18 cellular contexts compared by ENCODE assay signal in genomic region chr5:62593331-62593730, GRCh38. TPM values are rescaled to one million over a fixed set of nuclear protein-coding genes. Genes with fewer than 3 reads are reported as not detected.
DNase-seq lines count a peak whose midpoint lies in the region; ATAC-seq and TF ChIP-seq lines count a peak whose summit lies in the region.
"Had no signal": no experiment of that assay in that cellular context is flagged by ENCODE, and none has a peak within 500 bp of the region (broad histone marks: within the 10 kb centered on the region; RNA-seq: fewer than 3 reads in every experiment).

No MANE protein-coding gene starts in this region.

- no peak overlapping the region for H3K4ac ChIP-seq in IMR-90 (ENCODE audit: low read depth, low read length)

- POLR2A ChIA-PET in IMR-90 (lab: Charles Lee; ENCODE audit: unreplicated experiment) = no interaction called here

- no peak for TF ChIP-seq CTCF in Calu3 (IDR thresholded peaks at IDR 0.05; ENCODE audit: unreplicated experiment)
- TF ChIP-seq CTCF in IMR-90 (conservative IDR thresholded peaks at IDR 0.05; ENCODE audit: low read depth, low read length) = no peak
- TF ChIP-seq CTCF in endothelial cell (IDR thresholded peaks at IDR 0.05; ENCODE audit: unreplicated experiment) = no peak

- WGBS in IMR-90 (ENCODE audit: extremely low coverage in 2 of 2, insufficient read length in 1 of 2), 2 experiments = no CpG with 5 or more reads among the region's 1 CpG

- no peaks in the 10 kb centered on the region for H3K9me3 Mint-ChIP-seq in Calu3 (ENCODE audit: low read depth, unreplicated experiment)
- no peaks in the 10 kb centered on the region for H3K9me3 Mint-ChIP-seq in endothelial cell (ENCODE audit: unreplicated experiment)
- H3K9me3 Mint-ChIP-seq in activated CD4-positive, alpha-beta T cell treated with anti-CD3 and anti-CD28 coated beads, Interleukin-2, amount 10 ng/mL, durations not matched to agents 24 days and 14 days = peaks cover 9% of the 10 kb centered on the region
- no peaks in the 10 kb centered on the region for H3K9me3 Mint-ChIP-seq in activated naive CD8-positive, alpha-beta T cell treated with anti-CD3 and anti-CD28 coated beads for 36 hours
- H3K9me3 Mint-ChIP-seq: CD4-positive, CD25-positive, alpha-beta regulatory T cell; neural crest cell had no signal

- no peak overlapping the region for H3K4me2 ChIP-seq in IMR-90 (ENCODE audit: low read depth, low read length)

- H3K56ac ChIP-seq in IMR-90 (ENCODE audit: extremely low read depth, insufficient read depth, low read length) = no peak overlapping the region

- intact Hi-C loops in Calu3 (cut with micrococcal nuclease; ENCODE audit: unreplicated experiment) (no loop called here), IMR-90 (cut with micrococcal nuclease) (no loop called here)
- intact Hi-C loops in activated CD4-positive, alpha-beta T cell treated with anti-CD3 and anti-CD28 coated beads, Interleukin-2, amount 10 ng/mL, durations not matched to agents 24 days and 14 days (cut with micrococcal nuclease) = no loop called here

- no peaks in the 10 kb centered on the region for H3K27me3 ChIP-seq in IMR-90 (ENCODE audit: control insufficient read depth, insufficient read depth, low read length)
- H3K27me3 ChIP-seq: cardiac muscle cell, testis had no signal

- DNase-seq in Calu3 (no peak), IMR-90 (peak; percentile 52), endothelial cell (ENCODE audit: low spot score) (no peak), myocyte (ENCODE audit: low read depth) (peak; percentile 24), NCI-H82 (lab: John Stamatoyannopoulos, UW) (no peak)
- no peak for DNase-seq in activated CD4-positive, alpha-beta T cell treated with anti-CD3 and anti-CD28 coated beads, Interleukin-2, amount 10 ng/mL, durations not matched to agents 24 days and 14 days
- no peak for DNase-seq in activated naive CD8-positive, alpha-beta T cell treated with anti-CD3 and anti-CD28 coated beads for 36 hours
- DNase-seq: CD4-positive, CD25-positive, alpha-beta regulatory T cell; DND-41; effector CD8-positive, alpha-beta T cell; lower lobe of right lung; NCI-H2081 treated with DMSO at 0.1 percent for 48 hours; NCI-H774; testis had no signal

- no peak overlapping the region for H4K91ac ChIP-seq in IMR-90 (ENCODE audit: insufficient read depth, low read depth, low read length)

- in situ Hi-C loops in IMR-90 (cut with MboI; ENCODE audit: low sequenced_read_pairs) = no loop called here

- H4K5ac ChIP-seq in IMR-90 (ENCODE audit: low read depth, low read length) = no peak overlapping the region

- H3K4me3 Mint-ChIP-seq in Calu3 (ENCODE audit: low read depth, unreplicated experiment) = no peak overlapping the region
- peak overlapping the region; percentile 39 for H3K4me3 Mint-ChIP-seq in endothelial cell (ENCODE audit: unreplicated experiment)
- H3K4me3 Mint-ChIP-seq in activated CD4-positive, alpha-beta T cell treated with anti-CD3 and anti-CD28 coated beads, Interleukin-2, amount 10 ng/mL, durations not matched to agents 24 days and 14 days = no peak overlapping the region
- H3K4me3 Mint-ChIP-seq in activated naive CD8-positive, alpha-beta T cell treated with anti-CD3 and anti-CD28 coated beads for 36 hours = no peak overlapping the region
- H3K4me3 Mint-ChIP-seq: CD4-positive, CD25-positive, alpha-beta regulatory T cell; neural crest cell had no signal

- H3K27ac ChIP-seq in IMR-90 (ENCODE audit: insufficient read depth, low read length) = peak overlapping the region; percentile 35; the same call in 1 of the 2 replicates
- H3K27ac ChIP-seq: cardiac muscle cell, lower lobe of right lung, RWPE1, testis had no signal

- no peaks in the 10 kb centered on the region; the same call in 1 of the 2 replicates for H3K9me1 ChIP-seq in IMR-90 (ENCODE audit: insufficient read depth, low read length)

- H3K79me1 ChIP-seq in IMR-90 (ENCODE audit: low read depth in 1 of 2, low read length in 2 of 2) = no peaks in the 10 kb centered on the region

- peak; percentile 44 for ATAC-seq in IMR-90 (ENCODE audit: low read depth)
- ATAC-seq in GM18909 (IDR thresholded peaks at IDR 0.05; ENCODE audit: poor library complexity, unreplicated experiment) = no peak
- ATAC-seq: lower lobe of right lung had no signal

- 0 out of 2 replicates have a peak overlapping the region, but pooled peaks have one; percentile 1 for H3K14ac ChIP-seq in IMR-90 (replicated peaks; ENCODE audit: low read depth, low read length)

- no peak overlapping the region for H3K9ac ChIP-seq in IMR-90 (ENCODE audit: low read depth, low read length)

- H2BK15ac ChIP-seq in IMR-90 (ENCODE audit: low read depth, low read length) = no peak overlapping the region

- no peak overlapping the region for H3K4me3 ChIP-seq in IMR-90 (ENCODE audit: insufficient read depth, low read depth, low read length)
- H3K4me3 ChIP-seq: cardiac muscle cell, lower lobe of right lung, testis had no signal

- CTCF ChIA-PET in Calu3 (lab: Charles Lee) = no interaction called here
- CTCF ChIA-PET in IMR-90 (lab: Yijun Ruan, JAX) = interaction anchor here (0.7 to 0.9 kb wide), 3 partner anchors 11 to 123 kb away, joined by 3 to 4 read pairs (median 3); no protein-coding TSS in a partner anchor

- H3K18ac ChIP-seq in IMR-90 (ENCODE audit: low read depth, low read length) = no peak overlapping the region

- H3K9me3 ChIP-seq in IMR-90 (ENCODE audit: control insufficient read depth, insufficient read depth, low read length) = no peaks in the 10 kb centered on the region
- H3K9me3 ChIP-seq: lower lobe of right lung, testis had no signal

- H2AFZ ChIP-seq in IMR-90 (replicated peaks; ENCODE audit: low read length, poor library complexity) = no peak overlapping the region

- dilution Hi-C loops in IMR-90 (cut with HindIII; ENCODE audit: low sequenced_read_pairs, unreplicated experiment) = no loop called here

- no peak overlapping the region for H2BK5ac ChIP-seq in IMR-90 (ENCODE audit: low read depth, low read length, poor library complexity, severe bottlenecking)

- H3K4me1 Mint-ChIP-seq in Calu3 (ENCODE audit: low read depth, unreplicated experiment) (no peaks in the 10 kb centered on the region), endothelial cell (ENCODE audit: unreplicated experiment) (peaks cover 25% of the 10 kb centered on the region)
- H3K4me1 Mint-ChIP-seq in activated CD4-positive, alpha-beta T cell treated with anti-CD3 and anti-CD28 coated beads, Interleukin-2, amount 10 ng/mL, durations not matched to agents 24 days and 14 days = no peaks in the 10 kb centered on the region
- no peaks in the 10 kb centered on the region for H3K4me1 Mint-ChIP-seq in activated naive CD8-positive, alpha-beta T cell treated with anti-CD3 and anti-CD28 coated beads for 36 hours
- H3K4me1 Mint-ChIP-seq: neural crest cell had no signal

- peak overlapping the region; percentile 25 for H3K27ac Mint-ChIP-seq in Calu3 (ENCODE audit: unreplicated experiment)
- no peak overlapping the region for H3K27ac Mint-ChIP-seq in endothelial cell (ENCODE audit: unreplicated experiment)
- no peak overlapping the region for H3K27ac Mint-ChIP-seq in activated CD4-positive, alpha-beta T cell treated with anti-CD3 and anti-CD28 coated beads, Interleukin-2, amount 10 ng/mL, durations not matched to agents 24 days and 14 days
- H3K27ac Mint-ChIP-seq in activated naive CD8-positive, alpha-beta T cell treated with anti-CD3 and anti-CD28 coated beads for 36 hours = no peak overlapping the region
- H3K27ac Mint-ChIP-seq: CD4-positive, CD25-positive, alpha-beta regulatory T cell had no signal

- BruUV-seq in Calu3 (replicated peaks; lab: Mats Ljungman, UMichigan) (TSS peak; percentile 24), IMR-90 (replicated peaks; lab: Mats Ljungman, UMichigan) (no TSS peak)

- H3K36me3 Mint-ChIP-seq in Calu3 (ENCODE audit: insufficient read depth, unreplicated experiment) (peaks cover 3% of the 10 kb centered on the region), endothelial cell (ENCODE audit: low read depth, unreplicated experiment) (peaks cover 48% of the 10 kb centered on the region)
- H3K36me3 Mint-ChIP-seq in activated CD4-positive, alpha-beta T cell treated with anti-CD3 and anti-CD28 coated beads, Interleukin-2, amount 10 ng/mL, durations not matched to agents 24 days and 14 days (ENCODE audit: low read depth) = peaks cover 33% of the 10 kb centered on the region
- H3K36me3 Mint-ChIP-seq in activated naive CD8-positive, alpha-beta T cell treated with anti-CD3 and anti-CD28 coated beads for 36 hours = peaks cover 40% of the 10 kb centered on the region

- no peak overlapping the region for H3K23ac ChIP-seq in IMR-90 (ENCODE audit: low read depth, low read length)

- TF ChIP-seq RAD21 in IMR-90 (IDR thresholded peaks at IDR 0.05; ENCODE audit: low read length) = no peak

- H3K36me3 ChIP-seq in IMR-90 (ENCODE audit: control insufficient read depth, insufficient read depth, low read length) = no peaks in the 10 kb centered on the region

- no peaks in the 10 kb centered on the region for H4K20me1 ChIP-seq in IMR-90 (ENCODE audit: insufficient read depth, low read length)

- H3K4me1 ChIP-seq in IMR-90 (ENCODE audit: control insufficient read depth, insufficient read depth, low read length) = peaks cover 2% of the 10 kb centered on the region; the same call in 1 of the 2 replicates
- H3K4me1 ChIP-seq: lower lobe of right lung, testis had no signal

- H2BK20ac ChIP-seq in IMR-90 (ENCODE audit: low read depth, low read length) = no peak overlapping the region

- H2BK120ac ChIP-seq in IMR-90 (ENCODE audit: low read depth, low read length) = no peak overlapping the region

- no peak for TF ChIP-seq POLR2A in IMR-90 (IDR thresholded peaks at IDR 0.05; ENCODE audit: low read depth, low read length)

- H2AK5ac ChIP-seq in IMR-90 (ENCODE audit: low read depth, low read length) = no peak overlapping the region

- H3K27me3 Mint-ChIP-seq in Calu3 (ENCODE audit: unreplicated experiment) (no peaks in the 10 kb centered on the region), endothelial cell (ENCODE audit: unreplicated experiment) (peaks cover 3% of the 10 kb centered on the region)
- H3K27me3 Mint-ChIP-seq in activated CD4-positive, alpha-beta T cell treated with anti-CD3 and anti-CD28 coated beads, Interleukin-2, amount 10 ng/mL, durations not matched to agents 24 days and 14 days = no peaks in the 10 kb centered on the region
- H3K27me3 Mint-ChIP-seq in activated naive CD8-positive, alpha-beta T cell treated with anti-CD3 and anti-CD28 coated beads for 36 hours = no peaks in the 10 kb centered on the region
- H3K27me3 Mint-ChIP-seq: CD4-positive, CD25-positive, alpha-beta regulatory T cell had no signal

- H4K8ac ChIP-seq in IMR-90 (ENCODE audit: low read depth in 2 of 2, low read length in 2 of 2) = no peak overlapping the region

- no peak overlapping the region for H2AK9ac ChIP-seq in IMR-90 (replicated peaks; ENCODE audit: low read depth, low read length, poor library complexity)

RNA-seq across cellular contexts. Expression of gene LRRC70, which starts 14.7 kb away (rescaled TPM):
- total RNA-seq in Calu3 (2022) (1.1 and 2.1 TPM in 2 replicates), IMR-90 (2012; rRNA removed) (0.36 and 0.83 TPM in 2 replicates), endothelial cell (ENCODE audit: unreplicated experiment) (35.0 TPM), myocyte (0.19 TPM in 1 of 2 replicates, not detected in the other)
- 0.19 TPM in 2 replicates for polyA plus RNA-seq in IMR-90 (2012; rRNA removed)
- polyA plus RNA-seq in IMR-90 (2012; cell fraction: cytosol; rRNA removed) = not detected in 2 replicates
- 0.07 and 1.3 TPM in 2 replicates for polyA plus RNA-seq in IMR-90 (2012; cell fraction: nucleus; rRNA removed; ENCODE audit: low replicate concordance)
- polyA plus RNA-seq in myocyte (2012) = 0.06 TPM
- 0.73 and 2.0 TPM in 2 replicates for total RNA-seq in activated CD4-positive, alpha-beta T cell treated with anti-CD3 and anti-CD28 coated beads, Interleukin-2, amount 10 ng/mL, durations not matched to agents 24 days and 14 days
- under 1 TPM; 0.34 to 0.43 TPM for total RNA-seq in activated naive CD8-positive, alpha-beta T cell treated with anti-CD3 and anti-CD28 coated beads for 36 hours

Comparison
In these comparisons a context has a peak if more than half of its experiments do, and no peak if none do; other contexts are left out.
1. DNase-seq: peak in IMR-90 (single experiment) and myocyte (single experiment); none in Calu3 (single experiment), endothelial cell (single experiment), activated CD4-positive, alpha-beta T cell treated with anti-CD3 and anti-CD28 coated beads, Interleukin-2, amount 10 ng/mL, durations not matched to agents 24 days and 14 days (single experiment), NCI-H82 (single experiment) and activated naive CD8-positive, alpha-beta T cell treated with anti-CD3 and anti-CD28 coated beads for 36 hours (single experiment).
2. RNA of gene LRRC70, which starts 14.7 kb away (total RNA-seq): 35.0 TPM in endothelial cell (single experiment); 1.1 to 2.1 TPM in Calu3, 0.73 to 2.0 TPM in activated CD4-positive, alpha-beta T cell treated with anti-CD3 and anti-CD28 coated beads, Interleukin-2, amount 10 ng/mL, durations not matched to agents 24 days and 14 days, 0.34 to 0.43 TPM in activated naive CD8-positive, alpha-beta T cell treated with anti-CD3 and anti-CD28 coated beads for 36 hours, 0.36 to 0.83 TPM in IMR-90 and 0.19 TPM in myocyte; every median in the first group is over 10 times any median in the second.